ENCODE assay signal across 7 cellular contexts in the genomic region with DNA sequence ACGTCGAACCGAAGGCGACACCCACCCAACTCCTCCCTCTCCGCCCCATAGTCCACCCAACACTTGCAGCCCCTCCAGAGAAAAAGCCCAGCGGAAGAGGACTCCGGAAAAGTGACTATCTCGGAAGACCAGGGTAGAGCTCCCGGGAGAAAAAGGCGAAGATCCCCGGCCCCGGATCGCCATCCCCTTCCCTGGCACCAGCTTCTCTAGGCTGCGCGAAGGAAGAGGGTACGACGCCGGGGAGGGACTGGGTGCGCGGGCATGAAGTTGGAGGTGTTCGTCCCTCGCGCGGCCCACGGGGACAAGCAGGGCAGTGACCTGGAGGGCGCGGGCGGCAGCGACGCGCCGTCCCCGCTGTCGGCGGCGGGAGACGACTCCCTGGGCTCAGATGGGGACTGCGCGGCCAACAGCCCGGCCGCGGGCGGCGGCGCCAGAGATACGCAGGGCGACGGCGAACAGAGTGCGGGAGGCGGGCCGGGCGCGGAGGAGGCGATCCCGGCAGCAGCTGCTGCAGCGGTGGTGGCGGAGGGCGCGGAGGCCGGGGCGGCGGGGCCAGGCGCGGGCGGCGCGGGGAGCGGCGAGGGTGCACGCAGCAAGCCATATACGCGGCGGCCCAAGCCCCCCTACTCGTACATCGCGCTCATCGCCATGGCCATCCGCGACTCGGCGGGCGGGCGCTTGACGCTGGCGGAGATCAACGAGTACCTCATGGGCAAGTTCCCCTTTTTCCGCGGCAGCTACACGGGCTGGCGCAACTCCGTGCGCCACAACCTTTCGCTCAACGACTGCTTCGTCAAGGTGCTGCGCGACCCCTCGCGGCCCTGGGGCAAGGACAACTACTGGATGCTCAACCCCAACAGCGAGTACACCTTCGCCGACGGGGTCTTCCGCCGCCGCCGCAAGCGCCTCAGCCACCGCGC. TPM values are rescaled to one million over a fixed set of nuclear protein-coding genes. Genes with fewer than 3 reads are reported as not detected.
DNase-seq lines count a peak whose midpoint lies in the region; ATAC-seq and TF ChIP-seq lines count a peak whose summit lies in the region.

No MANE protein-coding gene starts in this region.

- peaks cover 86% of the 10 kb centered on the region for H3K27me3 ChIP-seq in GM23338 (ENCODE audit: insufficient read depth)
- H3K27me3 ChIP-seq in PC-9 (ENCODE audit: insufficient read depth, low read depth) = no peaks in the 10 kb centered on the region
- peaks cover 0 to 79% (median 0%) of the 10 kb centered on the region in 4 donors for H3K27me3 ChIP-seq in esophagus squamous epithelium

- H3K4me3 ChIP-seq in GM23338 (peak overlapping the region; percentile 67), PC-9 (peak overlapping the region; percentile 69), esophagus squamous epithelium (peak overlapping the region; percentile 62 to 75 (median 66))

- H4K20me1 ChIP-seq in GM23338 (replicated peaks; ENCODE audit: insufficient read depth) (peaks cover 20% of the 10 kb centered on the region), PC-9 (ENCODE audit: insufficient read depth) (no peaks in the 10 kb centered on the region)

- no TSS peak for BruUV-seq in PC-9 (replicated peaks; lab: Mats Ljungman, UMichigan)

- peaks cover 9% of the 10 kb centered on the region for H3K9me3 Mint-ChIP-seq in GM23338

- H3K79me2 ChIP-seq in GM23338 (replicated peaks; ENCODE audit: insufficient read depth) (no peaks in the 10 kb centered on the region), PC-9 (ENCODE audit: low read depth) (peaks cover 35% of the 10 kb centered on the region)

- peaks cover 24% of the 10 kb centered on the region for H3K4me1 ChIP-seq in GM23338 (ENCODE audit: insufficient read depth)
- H3K4me1 ChIP-seq in PC-9 (replicated peaks; ENCODE audit: insufficient read depth) = peaks cover 11% of the 10 kb centered on the region; the same call in 1 of the 2 replicates
- peaks cover 7 to 61% (median 9%) of the 10 kb centered on the region in 3 donors for H3K4me1 ChIP-seq in esophagus squamous epithelium

- no peaks in the 10 kb centered on the region for H3K36me3 ChIP-seq in GM23338 (ENCODE audit: insufficient read depth)
- peaks cover 16% of the 10 kb centered on the region; the same call in 1 of the 2 replicates for H3K36me3 ChIP-seq in PC-9 (ENCODE audit: low read depth)
- no peaks in the 10 kb centered on the region for H3K36me3 ChIP-seq in esophagus squamous epithelium

- H3K4me1 Mint-ChIP-seq in GM23338 = peaks cover 20% of the 10 kb centered on the region

- H2AFZ ChIP-seq in GM23338 (peak overlapping the region; percentile 84), PC-9 (no peak overlapping the region)

- intact Hi-C loops in PC-9 (cut with micrococcal nuclease; ENCODE audit: unreplicated experiment) (loop anchor here (1.0 to 2.0 kb wide), 4 partner anchors 202 to 515 kb away; no protein-coding TSS in a partner anchor), esophagus squamous epithelium (cut with DNase I) (no loop called here), posterior vena cava (cut with DNase I) (no loop called here)

- DNase-seq in GM23338 (ENCODE audit: low spot score) = peak; percentile 71
- DNase-seq in PC-9 = peak; percentile 34 to 45
- DNase-seq in esophagus squamous epithelium (lab: John Stamatoyannopoulos, UW) = no peak
- peak; percentile 82 for DNase-seq in posterior vena cava (ENCODE audit: low spot score)
- no peak for DNase-seq in DMS53 treated with DMSO at 0.1 percent for 48 hours (lab: John Stamatoyannopoulos, UW; ENCODE audit: unreplicated experiment)
- no peak for DNase-seq in activated CD4-positive, CD25-positive, alpha-beta regulatory T cell treated with anti-CD3 and anti-CD28 coated beads, Interleukin-2, amount 50 U/mL, for 72 hours
- no peak for DNase-seq in GM10248 (ENCODE audit: extremely low spot score)

- no peaks in the 10 kb centered on the region for H3K9me3 ChIP-seq in PC-9 (ENCODE audit: insufficient read depth, low read depth)
- no peaks in the 10 kb centered on the region for H3K9me3 ChIP-seq in esophagus squamous epithelium

- peak overlapping the region; percentile 91 for H3K4me2 ChIP-seq in GM23338
- H3K4me2 ChIP-seq in PC-9 = peak overlapping the region; percentile 81

- peak overlapping the region; percentile 66 for H3K4me3 Mint-ChIP-seq in GM23338

- WGBS in esophagus squamous epithelium, 2 donors = 2 to 3% methylated on average over 14 to 21 of the region's 111 CpGs

- POLR2A ChIA-PET in PC-9 (lab: Charles Lee; ENCODE audit: unreplicated experiment) (interaction anchor here (0.6 to 2.6 kb wide), 7 partner anchors 13 to 342 kb away, joined by 3 to 19 read pairs (median 4); no protein-coding TSS in a partner anchor), GM10248 (lab: Yijun Ruan, JAX) (no interaction called here)

- no peak overlapping the region for H3K27ac ChIP-seq in GM23338 (ENCODE audit: low read depth)
- H3K27ac ChIP-seq in PC-9 = peak overlapping the region; percentile 90
- H3K27ac ChIP-seq in esophagus squamous epithelium = peak overlapping the region; percentile 88 to 95 (median 92)

- no peak overlapping the region for H3K27ac Mint-ChIP-seq in GM23338

- H3K36me3 Mint-ChIP-seq in GM23338 (ENCODE audit: low read depth) = peaks cover under 1% of the 10 kb centered on the region; the same call in 1 of the 3 replicates

- peak; percentile 17 for ATAC-seq in GM23338

- CTCF ChIA-PET in PC-9 (lab: Charles Lee) (interaction anchor here (1.8 kb wide), 2 partner anchors 13 to 23 kb away, joined by 5 to 18 read pairs; no protein-coding TSS in a partner anchor), GM10248 (lab: Yijun Ruan, JAX) (no interaction called here)

- peak in 1 of 2 experiments; percentile 29; a peak in 1 of 4 replicates for TF ChIP-seq CTCF in GM23338 (conservative IDR thresholded peaks at IDR 0.05; ENCODE audit: low read depth in 2 of 2)
- TF ChIP-seq CTCF in PC-9 (conservative IDR thresholded peaks at IDR 0.05) = no peak
- no peak for TF ChIP-seq CTCF in esophagus squamous epithelium (IDR thresholded peaks at IDR 0.05)
- no peak for TF ChIP-seq CTCF in GM10248 (IDR thresholded peaks at IDR 0.05; ENCODE audit: control extremely low read depth, extremely low read depth, low read depth, missing control alignments)

- no peak for TF ChIP-seq POLR2A in esophagus squamous epithelium (IDR thresholded peaks at IDR 0.05)

- H3K9me2 ChIP-seq in GM23338 (ENCODE audit: insufficient read depth) = no peaks in the 10 kb centered on the region
- no peaks in the 10 kb centered on the region for H3K9me2 ChIP-seq in PC-9 (ENCODE audit: insufficient read depth)

- peaks cover 85% of the 10 kb centered on the region for H3K27me3 Mint-ChIP-seq in GM23338 (ENCODE audit: insufficient read depth, low read depth, poor library complexity)

- H3F3A ChIP-seq in GM23338 (replicated peaks; ENCODE audit: low read depth) = peaks cover 6% of the 10 kb centered on the region; the same call in 1 of the 2 replicates
- H3F3A ChIP-seq in PC-9 (ENCODE audit: insufficient read depth, low read depth) = peaks cover 45% of the 10 kb centered on the region; the same call in 1 of the 2 replicates

TF ChIP-seq in GM23338, 12 proteins besides CTCF, POLR2A, EP300 and RAD21:
- TF ChIP-seq, protein P1, sequence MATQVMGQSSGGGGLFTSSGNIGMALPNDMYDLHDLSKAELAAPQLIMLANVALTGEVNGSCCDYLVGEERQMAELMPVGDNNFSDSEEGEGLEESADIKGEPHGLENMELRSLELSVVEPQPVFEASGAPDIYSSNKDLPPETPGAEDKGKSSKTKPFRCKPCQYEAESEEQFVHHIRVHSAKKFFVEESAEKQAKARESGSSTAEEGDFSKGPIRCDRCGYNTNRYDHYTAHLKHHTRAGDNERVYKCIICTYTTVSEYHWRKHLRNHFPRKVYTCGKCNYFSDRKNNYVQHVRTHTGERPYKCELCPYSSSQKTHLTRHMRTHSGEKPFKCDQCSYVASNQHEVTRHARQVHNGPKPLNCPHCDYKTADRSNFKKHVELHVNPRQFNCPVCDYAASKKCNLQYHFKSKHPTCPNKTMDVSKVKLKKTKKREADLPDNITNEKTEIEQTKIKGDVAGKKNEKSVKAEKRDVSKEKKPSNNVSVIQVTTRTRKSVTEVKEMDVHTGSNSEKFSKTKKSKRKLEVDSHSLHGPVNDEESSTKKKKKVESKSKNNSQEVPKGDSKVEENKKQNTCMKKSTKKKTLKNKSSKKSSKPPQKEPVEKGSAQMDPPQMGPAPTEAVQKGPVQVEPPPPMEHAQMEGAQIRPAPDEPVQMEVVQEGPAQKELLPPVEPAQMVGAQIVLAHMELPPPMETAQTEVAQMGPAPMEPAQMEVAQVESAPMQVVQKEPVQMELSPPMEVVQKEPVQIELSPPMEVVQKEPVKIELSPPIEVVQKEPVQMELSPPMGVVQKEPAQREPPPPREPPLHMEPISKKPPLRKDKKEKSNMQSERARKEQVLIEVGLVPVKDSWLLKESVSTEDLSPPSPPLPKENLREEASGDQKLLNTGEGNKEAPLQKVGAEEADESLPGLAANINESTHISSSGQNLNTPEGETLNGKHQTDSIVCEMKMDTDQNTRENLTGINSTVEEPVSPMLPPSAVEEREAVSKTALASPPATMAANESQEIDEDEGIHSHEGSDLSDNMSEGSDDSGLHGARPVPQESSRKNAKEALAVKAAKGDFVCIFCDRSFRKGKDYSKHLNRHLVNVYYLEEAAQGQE (IDR thresholded peaks at IDR 0.05; ENCODE audit: unreplicated experiment) = no peak
- TF ChIP-seq EZH2phosphoT487 (IDR thresholded peaks at IDR 0.05; ENCODE audit: unreplicated experiment) = peak; percentile 85
- peak; percentile 97 for TF ChIP-seq EZH2 (IDR thresholded peaks at IDR 0.05; ENCODE audit: low read depth, unreplicated experiment)

RNA-seq across cellular contexts. Expression of a gene that starts 0.8 kb away (rescaled TPM):
- not detected in 2 replicates for total RNA-seq in GM23338 (2014; rRNA removed; shearing (Covaris generic))
- polyA plus RNA-seq in GM23338 (2016; fragmentation: Nextera tagmentation; extraction: Ambion mirVana) = not detected in 2 replicates
- total RNA-seq in PC-9 (2021) (55.8 and 57.0 TPM in 2 replicates), esophagus squamous epithelium (10 to 100 TPM in 3 of 4 donors, 1 to 10 TPM in 1; 8.1 to 13.0 (median 10.7) TPM), posterior vena cava (not detected)

Comparison
In these comparisons a context has a peak if more than half of its experiments do, and no peak if none do; other contexts are left out.
1. DNase-seq: peak in GM23338 (single experiment), PC-9 (2 of 2) and posterior vena cava (single experiment); none in esophagus squamous epithelium (single experiment), DMS53 treated with DMSO at 0.1 percent for 48 hours (single experiment), activated CD4-positive, CD25-positive, alpha-beta regulatory T cell treated with anti-CD3 and anti-CD28 coated beads, Interleukin-2, amount 50 U/mL, for 72 hours (single experiment) and GM10248 (single experiment).
2. Peak in every context shown above with its lines, with median percentiles within 50 percentile points of each other: H3K4me3 ChIP-seq.